14 cellular contexts compared by ENCODE assay signal in genomic region chr20:23083553-23084220, GRCh38. TPM values are rescaled to one million over a fixed set of nuclear protein-coding genes. Genes with fewer than 3 reads are reported as not detected.
A peak's percentile ranks its signal among the peaks of the same experiment; 100 is the strongest.
DNase-seq lines count a peak whose midpoint lies in the region; ATAC-seq, FAIRE-seq and TF ChIP-seq lines count a peak whose summit lies in the region.
"Had no signal": no experiment of that assay in that cellular context is flagged by ENCODE, and none has a peak within 500 bp of the region (broad histone marks: within the 10 kb centered on the region; RNA-seq: fewer than 3 reads in every experiment).

No MANE protein-coding gene starts in this region.

- H3K79me2 ChIP-seq in endothelial cell of umbilical vein (ENCODE audit: control insufficient read depth, insufficient read depth, low read length) (peaks cover 58% of the 10 kb centered on the region), parathyroid adenoma (no peaks in the 10 kb centered on the region)

- TF ChIP-seq POLR2A in endothelial cell of umbilical vein (IDR thresholded peaks at IDR 0.05; ENCODE audit: low read depth, low read length): no peak
- TF ChIP-seq POLR2A in uterus (IDR thresholded peaks at IDR 0.05): no peak

- H3K4me3 ChIP-seq in right atrium auricular region: peak overlapping the region; percentile 34 to 51
- H3K4me3 ChIP-seq in endothelial cell of umbilical vein (replicated peaks in 1 of 3; ENCODE audit: insufficient read depth in 1 of 3, low read depth in 1 of 3, low read length in 3 of 3): peak overlapping the region; percentile 82 to 93 (median 86)
- H3K4me3 ChIP-seq in parathyroid adenoma (ENCODE audit: low read depth, low read length): peak overlapping the region; percentile 28
- peak overlapping the region; percentile 12 to 27 for H3K4me3 ChIP-seq in uterus

- H3K4me1 ChIP-seq in right atrium auricular region (peaks cover 0 to 35% of the 10 kb centered on the region in 2 donors), endothelial cell of umbilical vein (ENCODE audit: control insufficient read depth, extremely low read depth, insufficient read depth, low read length) (peaks cover 67% of the 10 kb centered on the region), parathyroid adenoma (no peaks in the 10 kb centered on the region), uterus (no peaks in the 10 kb centered on the region)

- TF ChIP-seq CTCF in right atrium auricular region (IDR thresholded peaks at IDR 0.05) (no peak), endothelial cell of umbilical vein (IDR thresholded peaks at IDR 0.05; ENCODE audit: extremely low read depth in 1 of 2, insufficient read depth in 1 of 2, low read depth in 1 of 2, low read length in 2 of 2) (no peak), parathyroid adenoma (IDR thresholded peaks at IDR 0.05) (no peak), uterus (IDR thresholded peaks at IDR 0.05) (no peak)

- H3K9ac ChIP-seq in endothelial cell of umbilical vein (replicated peaks; ENCODE audit: extremely low read depth, insufficient read depth, low read length) (peak overlapping the region; percentile 96), parathyroid adenoma (no peak overlapping the region)

- dilution Hi-C loops in endothelial cell of umbilical vein (cut with MboI; ENCODE audit: extremely low pct_ligation_motif_present, low sequenced_read_pairs): no loop called here

- no peaks in the 10 kb centered on the region for H3K9me1 ChIP-seq in endothelial cell of umbilical vein (replicated peaks; ENCODE audit: control insufficient read depth, extremely low read depth, insufficient read depth, low read length)

- H3K36me3 ChIP-seq in right atrium auricular region: no peaks in the 10 kb centered on the region
- H3K36me3 ChIP-seq in endothelial cell of umbilical vein (ENCODE audit: control insufficient read depth in 2 of 2, extremely low read depth in 1 of 2, insufficient read depth in 2 of 2, low read length in 2 of 2): peaks cover 15 to 18% of the 10 kb centered on the region in 2 experiments
- H3K36me3 ChIP-seq in parathyroid adenoma (ENCODE audit: control insufficient read depth, insufficient read depth, low read length): no peaks in the 10 kb centered on the region
- H3K36me3 ChIP-seq in uterus: no peaks in the 10 kb centered on the region

- H3K27ac ChIP-seq in right atrium auricular region (peak overlapping the region; percentile 86), endothelial cell of umbilical vein (ENCODE audit: insufficient read depth, low read depth, low read length) (peak overlapping the region; percentile 98), parathyroid adenoma (peak overlapping the region; percentile 72), uterus (peak overlapping the region; percentile 84 to 85)

- peak; percentile 63 for FAIRE-seq in endothelial cell of umbilical vein (lab: Jason Lieb, UNC)

- no peak for DNase-seq in right atrium auricular region (ENCODE audit: low spot score)
- DNase-seq in Right ventricle myocardium superior: no peak
- DNase-seq in endothelial cell of umbilical vein (ENCODE audit: low read depth, low spot score): peak; percentile 54
- DNase-seq in uterus: no peak
- no peak for DNase-seq in stimulated activated CD4-positive, alpha-beta T cell treated with anti-CD3 and anti-CD28 coated beads, Interleukin-12 subunit alpha, Interleukin-12 subunit beta, amount 100 ng/mL, for 4 hours
- no peak for DNase-seq in NCI-H510A treated with DMSO at 0.1 percent for 48 hours (lab: John Stamatoyannopoulos, UW)
- DNase-seq: activated naive CD4-positive, alpha-beta T cell treated with anti-CD3 and anti-CD28 coated beads, Interleukin-2, amount 10 ng/mL, durations not matched to agents 7 days and 5 days; NCI-H1930 had no signal

- H2AFZ ChIP-seq in endothelial cell of umbilical vein (ENCODE audit: low read depth, low read length): no peak overlapping the region
- no peak overlapping the region for H2AFZ ChIP-seq in parathyroid adenoma

- H3K27me3 ChIP-seq in right atrium auricular region (no peaks in the 10 kb centered on the region), endothelial cell of umbilical vein (ENCODE audit: control insufficient read depth in 2 of 2, insufficient read depth in 2 of 2, low read length in 2 of 2) (no peaks in the 10 kb centered on the region), parathyroid adenoma (ENCODE audit: control insufficient read depth, insufficient read depth, low read length) (no peaks in the 10 kb centered on the region), uterus (no peaks in the 10 kb centered on the region)

- POLR2A ChIA-PET in endothelial cell of umbilical vein (lab: Charles Lee): interaction anchor here (1.8 to 2.0 kb wide), 2 partner anchors 19 to 23 kb away, joined by 6 to 8 read pairs; no protein-coding TSS in a partner anchor

- BruUV-seq in endothelial cell of umbilical vein (replicated peaks; lab: Mats Ljungman, UMichigan): no TSS peak

- intact Hi-C loops in Right ventricle myocardium superior (cut with DNase I) (no loop called here), endothelial cell of umbilical vein (cut with micrococcal nuclease) (loop anchor here (1.0 to 10.0 kb wide), 4 partner anchors 21 to 1779 kb away; partner anchors contain the start of gene XRN2), uterus (cut with DNase I; ENCODE audit: low total_unique reads) (no loop called here)

- no peaks in the 10 kb centered on the region for H4K20me1 ChIP-seq in endothelial cell of umbilical vein (replicated peaks; ENCODE audit: control insufficient read depth, extremely low read depth, insufficient read depth, low read length)

- CTCF ChIA-PET in endothelial cell of umbilical vein (lab: Charles Lee): interaction anchor here (0.9 to 4.8 kb wide), 10 partner anchors 11 to 392 kb away, joined by 3 to 36 read pairs (median 16); no protein-coding TSS in a partner anchor

- ATAC-seq in Right ventricle myocardium superior (ENCODE audit: poor library complexity): no peak
- no peak for ATAC-seq in GM18519 (IDR thresholded peaks at IDR 0.05; ENCODE audit: low FRiP score, unreplicated experiment)

- H3K4me2 ChIP-seq in endothelial cell of umbilical vein (ENCODE audit: insufficient read depth, low read length) (peak overlapping the region; percentile 95), parathyroid adenoma (ENCODE audit: low read length) (no peak overlapping the region)

- H3K9me3 ChIP-seq in right atrium auricular region (no peaks in the 10 kb centered on the region), endothelial cell of umbilical vein (replicated peaks; ENCODE audit: control insufficient read depth, insufficient read depth, low read length) (no peaks in the 10 kb centered on the region), parathyroid adenoma (ENCODE audit: control insufficient read depth, low read length) (no peaks in the 10 kb centered on the region), uterus (no peaks in the 10 kb centered on the region)

TF ChIP-seq in endothelial cell of umbilical vein, 7 proteins besides CTCF, POLR2A, EP300 and RAD21 (continues in another document):
- no peak for TF ChIP-seq MYC (IDR thresholded peaks at IDR 0.05; ENCODE audit: low read depth, low read length)
- no peak for TF ChIP-seq POLR2AphosphoS5 (IDR thresholded peaks at IDR 0.05; ENCODE audit: insufficient read depth, low read depth, low read length)
- TF ChIP-seq JUN (IDR thresholded peaks at IDR 0.05; ENCODE audit: borderline replicate concordance, insufficient read depth, insufficient read length, low read depth): no peak
- no peak for TF ChIP-seq GATA2 (IDR thresholded peaks at IDR 0.05; ENCODE audit: insufficient read depth, insufficient read length, low read depth, low read length)
- TF ChIP-seq MAX (IDR thresholded peaks at IDR 0.05; ENCODE audit: insufficient read depth, insufficient read length): no peak
- no peak for TF ChIP-seq FOS (IDR thresholded peaks at IDR 0.05; ENCODE audit: borderline replicate concordance, insufficient read depth, low read length)

RNA-seq across cellular contexts. Expression of gene CD93, which starts 2.4 kb away (rescaled TPM):
- 10 to 100 TPM; 35.7 to 51.6 TPM for total RNA-seq in right atrium auricular region
- total RNA-seq in Right ventricle myocardium superior: 37.0 TPM
- total RNA-seq in endothelial cell of umbilical vein: 346 and 413 TPM in 2 replicates
- polyA plus RNA-seq in endothelial cell of umbilical vein: 180 and 182 TPM in 2 replicates
- polyA plus RNA-seq in endothelial cell of umbilical vein (2011; cell fraction: cytosol; rRNA removed): 161 TPM in 2 replicates
- 223 and 228 TPM in 2 replicates for polyA plus RNA-seq in endothelial cell of umbilical vein (2011; cell fraction: nucleus; rRNA removed)
- polyA plus RNA-seq in endothelial cell of umbilical vein (2012): 238 and 281 TPM in 2 replicates
- polyA minus RNA-seq in endothelial cell of umbilical vein: 380 and 445 TPM in 2 replicates
- polyA minus RNA-seq in endothelial cell of umbilical vein (2011; cell fraction: cytosol; rRNA and poly(A)+ RNA removed): not detected
- polyA minus RNA-seq in endothelial cell of umbilical vein (2011; cell fraction: nucleus; rRNA and poly(A)+ RNA removed): 156 and 158 TPM in 2 replicates
- total RNA-seq in uterus: 100 to 1,000 TPM in 1 of 4 donors, 10 to 100 TPM in 3; 49.1 to 100 (median 76.4) TPM
- polyA plus RNA-seq: IgD-negative memory B cell, neural cell had no signal

RNA-seq across cellular contexts. Expression of gene THBD, which starts 34.2 kb away (rescaled TPM):
- 10 to 100 TPM; 37.0 to 96.7 TPM for total RNA-seq in right atrium auricular region
- 11.8 TPM for total RNA-seq in Right ventricle myocardium superior
- 20.3 and 28.0 TPM in 2 replicates for total RNA-seq in endothelial cell of umbilical vein
- polyA plus RNA-seq in endothelial cell of umbilical vein: 17.1 and 25.3 TPM in 2 replicates
- polyA plus RNA-seq in endothelial cell of umbilical vein (2011; cell fraction: cytosol; rRNA removed): 6.9 and 8.9 TPM in 2 replicates
- 8.1 and 8.4 TPM in 2 replicates for polyA plus RNA-seq in endothelial cell of umbilical vein (2011; cell fraction: nucleus; rRNA removed)
- 7.2 and 9.7 TPM in 2 replicates for polyA plus RNA-seq in endothelial cell of umbilical vein (2012)
- 11.0 and 11.7 TPM in 2 replicates for polyA minus RNA-seq in endothelial cell of umbilical vein
- polyA minus RNA-seq in endothelial cell of umbilical vein (2011; cell fraction: cytosol; rRNA and poly(A)+ RNA removed): not detected
- polyA minus RNA-seq in endothelial cell of umbilical vein (2011; cell fraction: nucleus; rRNA and poly(A)+ RNA removed): 5.9 and 8.9 TPM in 2 replicates
- total RNA-seq in uterus: 10 to 100 TPM in 3 of 4 donors, 1 to 10 TPM in 1; 8.6 to 42.6 (median 28.4) TPM
- total RNA-seq: activated CD8-positive, alpha-beta memory T cell treated with anti-CD3 and anti-CD28 coated beads for 36 hours had no signal
- polyA plus RNA-seq: IgD-negative memory B cell, neural cell had no signal

RNA-seq across cellular contexts. Expression of gene SSTR4, which starts 48.6 kb away (rescaled TPM):
- total RNA-seq in right atrium auricular region (not detected), Right ventricle myocardium superior (not detected), endothelial cell of umbilical vein (not detected in 2 replicates), uterus (not detected)
- not detected in 2 replicates for polyA plus RNA-seq in endothelial cell of umbilical vein
- polyA plus RNA-seq in endothelial cell of umbilical vein (2011; cell fraction: cytosol; rRNA removed): not detected in 2 replicates
- polyA plus RNA-seq in endothelial cell of umbilical vein (2011; cell fraction: nucleus; rRNA removed): not detected in 2 replicates
- not detected in 2 replicates for polyA plus RNA-seq in endothelial cell of umbilical vein (2012)
- polyA minus RNA-seq in endothelial cell of umbilical vein: not detected in 2 replicates
- not detected for polyA minus RNA-seq in endothelial cell of umbilical vein (2011; cell fraction: cytosol; rRNA and poly(A)+ RNA removed)
- polyA minus RNA-seq in endothelial cell of umbilical vein (2011; cell fraction: nucleus; rRNA and poly(A)+ RNA removed): not detected in 2 replicates
- total RNA-seq: activated CD8-positive, alpha-beta memory T cell treated with anti-CD3 and anti-CD28 coated beads for 36 hours; fibroblast of villous mesenchyme had no signal
- polyA plus RNA-seq: IgD-negative memory B cell, neural cell had no signal

Comparison
In these comparisons a context has a peak if more than half of its experiments do, and no peak if none do; other contexts are left out.
1. H3K4me3 ChIP-seq: peak in every context shown above with its lines; median percentile 86 in endothelial cell of umbilical vein; 42 in right atrium auricular region; 28 in parathyroid adenoma; 20 in uterus.